ENCODE assay signal across 7 cellular contexts in the genomic region with DNA sequence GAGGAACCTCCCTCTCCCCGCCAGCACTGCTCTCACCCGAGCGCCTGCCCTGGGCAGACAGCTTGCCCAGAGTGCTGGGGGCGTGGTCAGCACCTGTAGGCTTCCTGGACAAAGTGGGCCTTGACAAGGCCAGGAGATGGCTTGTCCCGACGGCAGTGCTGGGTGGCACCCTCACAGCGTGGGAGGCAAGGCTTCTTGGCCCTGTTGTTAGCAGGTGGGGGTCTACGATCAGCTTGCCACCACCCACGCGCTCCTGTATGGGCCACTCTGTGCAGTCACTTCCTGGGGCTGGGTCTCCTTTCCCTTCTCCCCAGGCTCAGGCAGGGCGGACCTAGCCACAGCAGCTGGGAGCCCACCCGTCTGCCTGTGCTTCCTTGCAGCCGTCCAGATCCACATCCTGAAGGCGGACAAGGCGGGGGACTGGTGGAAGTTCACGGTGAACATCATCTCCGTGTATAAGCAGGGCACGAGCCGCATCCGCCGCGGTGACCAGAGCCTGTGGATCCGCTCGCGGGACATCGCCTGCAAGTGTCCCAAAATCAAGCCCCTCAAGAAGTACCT.
DNase-seq lines count a peak whose midpoint lies in the region; ATAC-seq and TF ChIP-seq lines count a peak whose summit lies in the region.

No MANE protein-coding gene starts in this region.

- H3K27ac ChIP-seq in iPS-20b (ENCODE audit: low read length) (no peak overlapping the region), stomach (peak overlapping the region; percentile 64 to 98 (median 82))

- H3K27me3 ChIP-seq in iPS-20b (ENCODE audit: insufficient read depth, low read length) (peaks cover 20% of the 10 kb centered on the region), stomach (no peaks in the 10 kb centered on the region)

- TF ChIP-seq CTCF in stomach (IDR thresholded peaks at IDR 0.05) (no peak), GM10266 (IDR thresholded peaks at IDR 0.05; ENCODE audit: control insufficient read depth, insufficient read depth, low read depth, missing control alignments) (no peak), omental fat pad (IDR thresholded peaks at IDR 0.05) (no peak)

- TF ChIP-seq EP300 in stomach (IDR thresholded peaks at IDR 0.05): no peak

- 13 to 37% (median 27%) methylated on average over 6 to 26 of the region's 26 CpGs for WGBS in stomach, 5 donors

- intact Hi-C loops in stomach (cut with DNase I; ENCODE audit: low total_unique reads): no loop called here

- TF ChIP-seq POLR2A in stomach (IDR thresholded peaks at IDR 0.05): no peak

- peak; percentile 9 for ATAC-seq in HG02885 (IDR thresholded peaks at IDR 0.05; ENCODE audit: poor library complexity, unreplicated experiment)
- peak; percentile 16 to 31 for ATAC-seq in activated naive CD4-positive, alpha-beta T cell treated with anti-CD3 and anti-CD28 coated beads, Interleukin-2, amount 50 U/mL, for 72 hours
- no peak for ATAC-seq in omental fat pad (ENCODE audit: low FRiP score)

- DNase-seq in activated naive CD4-positive, alpha-beta T cell treated with anti-CD3 and anti-CD28 coated beads, Interleukin-2, amount 50 U/mL, for 72 hours (ENCODE audit: low spot score in 2 of 2): no peak
- DNase-seq in stomach: peak; percentile 27
- DNase-seq in NCI-H1105 (lab: John Stamatoyannopoulos, UW): no peak
- DNase-seq in GM10266 (ENCODE audit: extremely low spot score): no peak
- no peak for DNase-seq in omental fat pad (ENCODE audit: low spot score)

- peak overlapping the region; percentile 50 to 72 for H3K27ac Mint-ChIP-seq in activated naive CD4-positive, alpha-beta T cell treated with anti-CD3 and anti-CD28 coated beads, Interleukin-2, amount 50 U/mL, for 72 hours

- peak overlapping the region; percentile 67; the same call in 1 of the 2 replicates for H3K4me3 ChIP-seq in iPS-20b (ENCODE audit: low read length)
- peak overlapping the region; percentile 44 to 54 (median 54) for H3K4me3 ChIP-seq in stomach

- peaks cover 5% of the 10 kb centered on the region for H3K4me1 ChIP-seq in iPS-20b (ENCODE audit: insufficient read depth, low read length)
- peaks cover 31 to 64% (median 47%) of the 10 kb centered on the region in 4 donors for H3K4me1 ChIP-seq in stomach

- H3K9me3 ChIP-seq in iPS-20b (ENCODE audit: insufficient read depth, low read depth, low read length) (no peaks in the 10 kb centered on the region), stomach (no peaks in the 10 kb centered on the region)

- peaks cover 0 to 5% of the 10 kb centered on the region in 2 donors for H3K36me3 Mint-ChIP-seq in activated naive CD4-positive, alpha-beta T cell treated with anti-CD3 and anti-CD28 coated beads, Interleukin-2, amount 50 U/mL, for 72 hours

- peak overlapping the region; percentile 61; the same call in 1 of the 2 replicates for H3K9ac ChIP-seq in iPS-20b (ENCODE audit: low read depth, low read length)

- H3K36me3 ChIP-seq in iPS-20b (ENCODE audit: insufficient read depth, low read depth, low read length) (no peaks in the 10 kb centered on the region), stomach (no peaks in the 10 kb centered on the region)

- H3K9me3 Mint-ChIP-seq in activated naive CD4-positive, alpha-beta T cell treated with anti-CD3 and anti-CD28 coated beads, Interleukin-2, amount 50 U/mL, for 72 hours: no peaks in the 10 kb centered on the region
